Comparison of ENCODE assay signal across 1 cellular context in genomic region chr12:121810234-121810817, GRCh38.
TF ChIP-seq lines count a peak whose summit lies in the region.

No MANE protein-coding gene starts in this region.

TF ChIP-seq in HCT116, 20 proteins besides CTCF, POLR2A, EP300 and RAD21:
- TF ChIP-seq CBX3 (IDR thresholded peaks at IDR 0.05; ENCODE audit: low read depth): no peak
- TF ChIP-seq MAX (IDR thresholded peaks at IDR 0.05): no peak
- no peak for TF ChIP-seq ZNF274 (IDR thresholded peaks at IDR 0.05; ENCODE audit: low read depth, low read length)
- no peak for TF ChIP-seq SRF (IDR thresholded peaks at IDR 0.05; ENCODE audit: low read depth)
- TF ChIP-seq EZH2phosphoT487 (IDR thresholded peaks at IDR 0.05; ENCODE audit: borderline replicate concordance): no peak
- no peak for TF ChIP-seq ZBTB33 (IDR thresholded peaks at IDR 0.05; ENCODE audit: extremely low read depth, insufficient replicate concordance, low read length)
- TF ChIP-seq YY1 (IDR thresholded peaks at IDR 0.05; ENCODE audit: extremely low read depth, insufficient replicate concordance, low read depth, low read length): no peak
- TF ChIP-seq EGR1 (IDR thresholded peaks at IDR 0.05; ENCODE audit: low read depth): no peak
- TF ChIP-seq ZFX (IDR thresholded peaks at IDR 0.05): no peak
- TF ChIP-seq SIN3A (IDR thresholded peaks at IDR 0.05; ENCODE audit: low read depth): no peak
- TF ChIP-seq POLR2AphosphoS5 (IDR thresholded peaks at IDR 0.05; ENCODE audit: low read depth, low read length): no peak
- TF ChIP-seq TCF7L2 (IDR thresholded peaks at IDR 0.05; ENCODE audit: borderline replicate concordance, extremely low read depth, insufficient read depth, insufficient read length): no peak
- TF ChIP-seq EZH2 (IDR thresholded peaks at IDR 0.05): no peak
- TF ChIP-seq SP1 (IDR thresholded peaks at IDR 0.05; ENCODE audit: low read depth): no peak
- TF ChIP-seq JUND (IDR thresholded peaks at IDR 0.05): no peak
- TF ChIP-seq FOSL1 (IDR thresholded peaks at IDR 0.05; ENCODE audit: low read depth): no peak
